11 cellular contexts compared by ENCODE assay signal in genomic region chr1:93253471-93253870, GRCh38.
"Had no signal": no experiment of that assay in that cellular context is flagged by ENCODE, and none has a peak within 500 bp of the region (broad histone marks: within the 10 kb centered on the region; RNA-seq: fewer than 3 reads in every experiment).

No MANE protein-coding gene starts in this region.

- ATAC-seq: left lung; sciatic nerve; stimulated activated naive B cell treated with anti-CD40 and anti-IgM and Interleukin-4, amounts not matched to agents 10 μg/mL and 1 μg/mL and 100 μg/mL, for 72 hours had no signal

- H3K27me3 Mint-ChIP-seq: activated naive CD4-positive, alpha-beta T cell treated with anti-CD3 and anti-CD28 coated beads, Interleukin-2, amount 50 U/mL, for 24 hours; memory B cell; stimulated activated naive B cell treated with anti-CD40 and anti-IgM and Interleukin-4, amounts not matched to agents 10 μg/mL and 1 μg/mL and 100 μg/mL, for 72 hours had no signal

- H3K4me3 Mint-ChIP-seq: activated naive CD4-positive, alpha-beta T cell treated with anti-CD3 and anti-CD28 coated beads, Interleukin-2, amount 50 U/mL, for 24 hours; immature natural killer cell; memory B cell; nephron; stimulated activated naive B cell treated with anti-CD40 and anti-IgM and Interleukin-4, amounts not matched to agents 10 μg/mL and 1 μg/mL and 100 μg/mL, for 72 hours had no signal

- DNase-seq: activated CD4-positive, alpha-beta T cell treated with anti-CD3 and anti-CD28 coated beads for 48 hours; glutamatergic neuron; immature natural killer cell; left lung; stimulated activated CD4-positive, alpha-beta T cell treated with anti-CD3 and anti-CD28 coated beads, Interleukin-2, amount 100 ng/mL, for 24 hours; stimulated activated naive B cell treated with anti-CD40 and anti-IgM and Interleukin-4, amounts not matched to agents 10 μg/mL and 1 μg/mL and 100 μg/mL, for 72 hours had no signal

- H3K27ac Mint-ChIP-seq: activated naive CD4-positive, alpha-beta T cell treated with anti-CD3 and anti-CD28 coated beads, Interleukin-2, amount 50 U/mL, for 24 hours; activated T-helper 2 cell treated with anti-CD3 and anti-CD28 coated beads, Interferon-gamma antibody, Interleukin-2, Interleukin-4, amounts not matched to agents 10 μg/mL and 5 μg/mL and 100 μg/mL, durations not matched to agents 14 hours and 24 hours and 36 hours; immature natural killer cell; memory B cell; nephron; stimulated activated naive B cell treated with anti-CD40 and anti-IgM and Interleukin-4, amounts not matched to agents 10 μg/mL and 1 μg/mL and 100 μg/mL, for 72 hours had no signal

- H3K4me1 Mint-ChIP-seq: activated naive CD4-positive, alpha-beta T cell treated with anti-CD3 and anti-CD28 coated beads, Interleukin-2, amount 50 U/mL, for 24 hours; immature natural killer cell; nephron had no signal
